In the genomic region with DNA sequence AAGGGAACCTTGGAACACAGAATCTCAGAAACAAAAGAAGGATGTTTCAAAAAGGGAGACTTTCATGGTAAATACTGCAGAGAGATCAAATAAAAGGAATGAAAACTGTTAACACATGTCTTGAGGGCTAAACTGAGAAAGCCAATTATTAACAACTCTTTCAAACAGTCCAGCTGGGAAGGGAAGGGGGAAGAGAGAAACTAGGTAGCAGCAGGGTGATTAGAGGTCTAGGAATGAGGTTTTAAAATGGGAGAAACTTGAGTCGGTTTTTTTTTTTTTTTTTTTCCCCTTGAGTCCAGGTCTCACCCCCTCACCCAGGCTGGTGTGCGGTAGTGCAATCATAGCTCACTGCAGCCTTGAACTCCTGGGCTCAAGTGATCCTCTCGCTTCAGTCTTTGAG, we compare ENCODE assay signal across 26 cellular contexts. TPM values are rescaled to one million over a fixed set of nuclear protein-coding genes. Genes with fewer than 3 reads are reported as not detected.
DNase-seq lines count a peak whose midpoint lies in the region; ATAC-seq, FAIRE-seq and TF ChIP-seq lines count a peak whose summit lies in the region.
"Had no signal": no experiment of that assay in that cellular context is flagged by ENCODE, and none has a peak within 500 bp of the region (broad histone marks: within the 10 kb centered on the region; RNA-seq: fewer than 3 reads in every experiment).

No MANE protein-coding gene starts in this region.

- H3K9ac ChIP-seq in neural progenitor cell: no peak overlapping the region
- H3K9ac ChIP-seq: BLaER1 had no signal

- H3K4me2 ChIP-seq in neural progenitor cell: no peak overlapping the region
- H3K4me2 ChIP-seq: BLaER1 had no signal

- TF ChIP-seq CTCF in endothelial cell (IDR thresholded peaks at IDR 0.05; ENCODE audit: unreplicated experiment) (no peak), osteocyte (IDR thresholded peaks at IDR 0.05) (no peak), neural progenitor cell (IDR thresholded peaks at IDR 0.05) (no peak)

- H3K4me1 ChIP-seq in neural progenitor cell: no peaks in the 10 kb centered on the region
- H3K4me1 ChIP-seq: BLaER1, SJCRH30 had no signal

- H3K27ac Mint-ChIP-seq in endothelial cell (ENCODE audit: unreplicated experiment): peak overlapping the region; percentile 87
- H3K27ac Mint-ChIP-seq in osteocyte (ENCODE audit: unreplicated experiment): peak overlapping the region; percentile 16
- no peak overlapping the region for H3K27ac Mint-ChIP-seq in neural progenitor cell

- no peak for ATAC-seq in GM19351 (IDR thresholded peaks at IDR 0.05; ENCODE audit: unreplicated experiment)
- ATAC-seq: PC-3, Right ventricle myocardium inferior had no signal

- peaks cover 18% of the 10 kb centered on the region for H3K79me2 ChIP-seq in neural progenitor cell (ENCODE audit: low read depth)

- no peaks in the 10 kb centered on the region for H3K27me3 Mint-ChIP-seq in endothelial cell (ENCODE audit: unreplicated experiment)
- H3K27me3 Mint-ChIP-seq in osteocyte (ENCODE audit: unreplicated experiment): no peaks in the 10 kb centered on the region
- peaks cover 3% of the 10 kb centered on the region for H3K27me3 Mint-ChIP-seq in neural progenitor cell (ENCODE audit: insufficient read depth, low read depth)

- H3K4me1 Mint-ChIP-seq in endothelial cell (ENCODE audit: unreplicated experiment) (peaks cover 10% of the 10 kb centered on the region), osteocyte (ENCODE audit: unreplicated experiment) (peaks cover 15% of the 10 kb centered on the region), neural progenitor cell (peaks cover 5% of the 10 kb centered on the region)

- H3K27me3 ChIP-seq in neural progenitor cell: no peaks in the 10 kb centered on the region
- H3K27me3 ChIP-seq: BLaER1, SJCRH30 had no signal

- peak; percentile 61 for FAIRE-seq in RCC 7860 (lab: Jason Lieb, UNC)
- FAIRE-seq: G401.6 had no signal

- peaks cover 5% of the 10 kb centered on the region for H3K36me3 Mint-ChIP-seq in endothelial cell (ENCODE audit: low read depth, unreplicated experiment)
- H3K36me3 Mint-ChIP-seq in osteocyte (ENCODE audit: unreplicated experiment): no peaks in the 10 kb centered on the region
- peaks cover 6% of the 10 kb centered on the region for H3K36me3 Mint-ChIP-seq in neural progenitor cell
- H3K36me3 Mint-ChIP-seq: CD4-positive, CD25-positive, alpha-beta regulatory T cell had no signal

- no peak overlapping the region for H3K27ac ChIP-seq in neural progenitor cell
- H3K27ac ChIP-seq: 22Rv1, BLaER1, HL-60, SJCRH30 had no signal

- H4K20me1 ChIP-seq in neural progenitor cell (ENCODE audit: low read depth): no peaks in the 10 kb centered on the region

- H3K9me3 Mint-ChIP-seq in endothelial cell (ENCODE audit: unreplicated experiment) (no peaks in the 10 kb centered on the region), osteocyte (ENCODE audit: unreplicated experiment) (no peaks in the 10 kb centered on the region), neural progenitor cell (peaks cover 7% of the 10 kb centered on the region)

- H2AFZ ChIP-seq in neural progenitor cell (replicated peaks): no peak overlapping the region

- no peaks in the 10 kb centered on the region for H3K36me3 ChIP-seq in neural progenitor cell
- H3K36me3 ChIP-seq: BLaER1, SJCRH30 had no signal

- H3K4me3 ChIP-seq in neural progenitor cell: no peak overlapping the region
- H3K4me3 ChIP-seq: BLaER1, SJCRH30 had no signal

- H3K4me3 Mint-ChIP-seq in endothelial cell (ENCODE audit: unreplicated experiment): no peak overlapping the region
- no peak overlapping the region for H3K4me3 Mint-ChIP-seq in osteocyte (ENCODE audit: unreplicated experiment)
- no peak overlapping the region for H3K4me3 Mint-ChIP-seq in neural progenitor cell

- H3K9me3 ChIP-seq in neural progenitor cell (ENCODE audit: low read depth): no peaks in the 10 kb centered on the region
- H3K9me3 ChIP-seq: SJCRH30 had no signal

- peak; percentile 2 for DNase-seq in NCI-H2171 treated with DMSO at 0.1 percent for 48 hours (lab: John Stamatoyannopoulos, UW)
- no peak for DNase-seq in NCI-H2171 (lab: John Stamatoyannopoulos, UW)
- DNase-seq in RCC 7860 (ENCODE audit: low spot score): no peak
- DNase-seq in endothelial cell (ENCODE audit: low spot score): no peak
- DNase-seq in osteocyte (ENCODE audit: extremely low spot score, unreplicated experiment): no peak
- DNase-seq in GM19240 (ENCODE audit: insufficient read length, low spot score): no peak
- no peak for DNase-seq in neural progenitor cell (ENCODE audit: low spot score)
- DNase-seq: CD4-positive, CD25-positive, alpha-beta regulatory T cell; COR-L47; DMS53; H7; NCI-H1092 treated with DMSO at 0.1 percent for 48 hours; NCI-H1436; NCI-H187; NCI-H2081 treated with DMSO at 0.1 percent for 48 hours; NCI-H524; NCI-H748 treated with DMSO at 0.1 percent for 48 hours; NK-92 treated with Interleukin-12 subunit alpha and Interleukin-12 subunit beta, amount 100 ng/mL, for 24 hours; PC-3; SJCRH30 had no signal

- H3F3A ChIP-seq in neural progenitor cell (ENCODE audit: low read depth): no peaks in the 10 kb centered on the region

RNA-seq across cellular contexts. Expression of gene BCLAF3, which starts 4.3 kb away (rescaled TPM):
- 9.6 TPM for total RNA-seq in endothelial cell (ENCODE audit: unreplicated experiment)
- 11.4 and 11.5 TPM in 2 replicates for total RNA-seq in osteocyte
- 7.4 and 9.7 TPM in 2 replicates for total RNA-seq in neural progenitor cell (ENCODE audit: low replicate concordance)
